In the genomic region with DNA sequence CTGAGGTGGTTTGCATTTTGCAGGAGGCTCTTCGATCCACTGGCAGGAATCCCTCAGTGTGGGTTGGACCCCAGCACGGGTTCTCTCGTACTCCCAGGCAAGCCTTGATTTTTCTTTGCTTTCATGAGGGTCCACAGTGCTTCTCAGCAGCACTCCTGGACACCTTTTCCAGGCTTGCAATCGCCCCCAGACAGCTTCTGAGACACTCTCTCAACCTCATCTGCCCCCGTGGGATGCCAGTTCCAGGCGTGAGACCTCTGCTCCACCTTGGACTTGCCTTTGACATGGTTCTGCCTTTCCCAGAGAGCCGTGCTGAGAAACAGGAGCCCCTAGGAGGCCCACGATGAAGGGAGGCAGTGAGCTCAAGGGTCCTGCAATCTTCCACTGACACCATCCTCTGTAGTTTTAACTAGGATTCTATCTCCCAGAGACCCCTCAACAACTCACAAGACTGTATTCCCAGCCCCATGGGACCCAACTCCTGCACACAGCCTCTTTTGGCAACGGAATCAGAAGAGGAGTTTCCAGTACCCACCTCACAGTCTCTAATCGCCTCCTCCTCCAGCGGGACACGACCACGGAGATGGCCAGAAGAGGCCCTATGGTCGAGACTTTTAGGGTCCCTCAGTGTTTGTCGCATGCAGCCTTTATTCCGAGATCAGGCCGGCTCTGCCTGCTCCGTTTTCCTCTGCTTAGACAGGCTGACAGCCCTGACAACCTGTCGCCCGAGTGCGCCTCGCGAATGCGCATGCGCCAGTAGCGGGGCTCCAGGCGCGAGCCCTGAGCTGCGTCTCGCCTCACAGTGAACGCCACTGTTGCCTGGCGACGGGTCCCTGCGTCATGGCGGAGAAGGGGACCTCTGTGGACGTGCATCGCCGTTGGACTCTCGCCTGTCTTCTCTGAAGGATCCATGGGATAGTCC, we compare ENCODE assay signal across 8 cellular contexts. TPM values are rescaled to one million over a fixed set of nuclear protein-coding genes. Genes with fewer than 3 reads are reported as not detected.
DNase-seq lines count a peak whose midpoint lies in the region; ATAC-seq and TF ChIP-seq lines count a peak whose summit lies in the region.

No MANE protein-coding gene starts in this region.

- DNase-seq in T-helper 17 cell (peak; percentile 42 to 71 (median 48)), ascending aorta (ENCODE audit: low spot score in 2 of 2) (no peak), CD14-positive monocyte (ENCODE audit: low spot score) (no peak), HCEC 1CT (no peak), AML-193 (lab: John Stamatoyannopoulos, UW) (no peak)

- H3K27me3 Mint-ChIP-seq in T-helper 17 cell (peaks cover 56% of the 10 kb centered on the region), CD14-positive monocyte (ENCODE audit: low read depth in 3 of 3) (peaks cover 5 to 15% (median 13%) of the 10 kb centered on the region in 3 donors)

- peaks cover 14% of the 10 kb centered on the region; the same call in 1 of the 2 replicates for H3K9me3 ChIP-seq in HUES6 (ENCODE audit: control insufficient read depth, insufficient read depth, low read depth, low read length)
- no peaks in the 10 kb centered on the region for H3K9me3 ChIP-seq in T-helper 17 cell (ENCODE audit: control insufficient read depth, low read length, poor library complexity, severe bottlenecking)
- H3K9me3 ChIP-seq in ascending aorta, result no peaks in the 10 kb centered on the region
- no peaks in the 10 kb centered on the region for H3K9me3 ChIP-seq in iPS-20b (ENCODE audit: insufficient read depth, low read depth, low read length)
- peaks cover 0 to 2% (median 0%) of the 10 kb centered on the region in 3 donors for H3K9me3 ChIP-seq in skeletal muscle tissue (ENCODE audit: control insufficient read depth in 3 of 3, low read length in 3 of 3)

- H3K36me3 Mint-ChIP-seq in T-helper 17 cell (ENCODE audit: low read depth), result no peaks in the 10 kb centered on the region
- H3K36me3 Mint-ChIP-seq in CD14-positive monocyte, result peaks cover 0 to 3% of the 10 kb centered on the region in 2 donors

- no peaks in the 10 kb centered on the region for H3K36me3 ChIP-seq in HUES6 (ENCODE audit: control insufficient read depth, insufficient read depth, low read length)
- no peaks in the 10 kb centered on the region for H3K36me3 ChIP-seq in ascending aorta
- H3K36me3 ChIP-seq in iPS-20b (ENCODE audit: insufficient read depth, low read depth, low read length), result no peaks in the 10 kb centered on the region
- H3K36me3 ChIP-seq in skeletal muscle tissue (ENCODE audit: control insufficient read depth in 3 of 3, insufficient read depth in 3 of 3, low read length in 3 of 3), result no peaks in the 10 kb centered on the region

- peak; percentile 91 for ATAC-seq in T-helper 17 cell

- no peak overlapping the region for H3K9ac ChIP-seq in HUES6 (ENCODE audit: low read length)
- H3K9ac ChIP-seq in iPS-20b (ENCODE audit: low read depth, low read length), result no peak overlapping the region
- peak overlapping the region; percentile 13 to 64 (median 59) for H3K9ac ChIP-seq in skeletal muscle tissue (ENCODE audit: low read depth in 1 of 3, low read length in 3 of 3)

- H3K27me3 ChIP-seq in HUES6 (ENCODE audit: control insufficient read depth, insufficient read depth, low read length), result peaks cover 60% of the 10 kb centered on the region
- no peaks in the 10 kb centered on the region for H3K27me3 ChIP-seq in ascending aorta
- H3K27me3 ChIP-seq in iPS-20b (ENCODE audit: insufficient read depth, low read length), result peaks cover 31% of the 10 kb centered on the region
- peaks cover 0 to 26% (median 6%) of the 10 kb centered on the region in 3 donors for H3K27me3 ChIP-seq in skeletal muscle tissue (ENCODE audit: control insufficient read depth in 3 of 3, insufficient read depth in 3 of 3, low read length in 3 of 3)

- no peak overlapping the region for H3K27ac ChIP-seq in HUES6 (ENCODE audit: low read depth, low read length)
- H3K27ac ChIP-seq in ascending aorta, result no peak overlapping the region
- H3K27ac ChIP-seq in iPS-20b (ENCODE audit: low read length), result no peak overlapping the region
- no peak overlapping the region for H3K27ac ChIP-seq in skeletal muscle tissue (ENCODE audit: low read depth, low read length)

- H3K4me3 ChIP-seq in HUES6 (ENCODE audit: low read depth, low read length) (peak overlapping the region; percentile 56), ascending aorta (peak overlapping the region; percentile 41 to 56), iPS-20b (ENCODE audit: low read length) (peak overlapping the region; percentile 68), skeletal muscle tissue (ENCODE audit: low read length in 3 of 3) (peak overlapping the region; percentile 61 to 78 (median 65))

- H3K4me1 ChIP-seq in HUES6 (ENCODE audit: control insufficient read depth, insufficient read depth, low read length) (0 out of 2 replicates have a peak, but pooled peaks cover 2% of the 10 kb centered on the region), ascending aorta (no peaks in the 10 kb centered on the region), iPS-20b (ENCODE audit: insufficient read depth, low read length) (no peaks in the 10 kb centered on the region), skeletal muscle tissue (ENCODE audit: control insufficient read depth in 3 of 3, insufficient read depth in 3 of 3, low read length in 3 of 3) (peaks cover 0 to 10% (median 9%) of the 10 kb centered on the region in 3 donors)

- H3K4me1 Mint-ChIP-seq in T-helper 17 cell (peaks cover 13% of the 10 kb centered on the region), CD14-positive monocyte (peaks cover 5% of the 10 kb centered on the region)

- peaks cover 78 to 97% (median 96%) of the 10 kb centered on the region in 7 donors for H3K9me3 Mint-ChIP-seq in CD14-positive monocyte

- H3K27ac Mint-ChIP-seq in T-helper 17 cell (peak overlapping the region; percentile 63), CD14-positive monocyte (peak overlapping the region in 1 of 7 donors; percentile 1)

- intact Hi-C loops in ascending aorta (cut with DNase I) (no loop called here), CD14-positive monocyte (cut with micrococcal nuclease) (no loop called here)

- H3K4me3 Mint-ChIP-seq in T-helper 17 cell (peak overlapping the region; percentile 85), CD14-positive monocyte (peak overlapping the region in 1 of 2 donors; percentile 51)

- TF ChIP-seq CTCF in ascending aorta (IDR thresholded peaks at IDR 0.05) (no peak), CD14-positive monocyte (IDR thresholded peaks at IDR 0.05) (no peak)

RNA-seq across cellular contexts. Expression of a gene that starts 26.0 kb away (rescaled TPM):
- total RNA-seq in T-helper 17 cell (1 to 10 TPM; 5.9 to 6.7 TPM), ascending aorta (1.7 TPM), skeletal muscle tissue (6.3 TPM)
- polyA plus RNA-seq in CD14-positive monocyte, result 1 to 10 TPM in 1 of 2 donors, under 1 TPM in 1; 0.62 to 1.7 TPM

Comparison
In these comparisons a context has a peak if more than half of its experiments do, and no peak if none do; other contexts are left out.
1. H3K9ac ChIP-seq: peak in skeletal muscle tissue (3 of 3); none in HUES6 (single experiment) and iPS-20b (single experiment).
2. DNase-seq: peak in T-helper 17 cell (3 of 3); none in ascending aorta (0 of 2), CD14-positive monocyte (single experiment), HCEC 1CT (single experiment) and AML-193 (0 of 2).
3. Peak in every context shown above with its lines, with median percentiles within 50 percentile points of each other: H3K4me3 ChIP-seq.